ENCODE assay signal across 17 cellular contexts in genomic region chr9:15592317-15592716, GRCh38. TPM values are rescaled to one million over a fixed set of nuclear protein-coding genes. Genes with fewer than 3 reads are reported as not detected.
DNase-seq lines count a peak whose midpoint lies in the region; ATAC-seq and TF ChIP-seq lines count a peak whose summit lies in the region.
"Had no signal": no experiment of that assay in that cellular context is flagged by ENCODE, and none has a peak within 500 bp of the region (broad histone marks: within the 10 kb centered on the region; RNA-seq: fewer than 3 reads in every experiment).

No MANE protein-coding gene starts in this region.

- no peaks in the 10 kb centered on the region for H4K20me1 ChIP-seq in PC-9 (ENCODE audit: insufficient read depth)
- H4K20me1 ChIP-seq: BLaER1 treated with 17β-estradiol and CSF1 and Interleukin-3, amounts not matched to agents 10 nM and 100 nM had no signal

- H3K27me3 Mint-ChIP-seq in neural crest cell (ENCODE audit: low read depth), result no peaks in the 10 kb centered on the region
- H3K27me3 Mint-ChIP-seq: B cell had no signal

- BruUV-seq in PC-9 (replicated peaks; lab: Mats Ljungman, UMichigan), result no TSS peak

- DNase-seq in NCI-H2171 treated with DMSO at 0.1 percent for 48 hours (lab: John Stamatoyannopoulos, UW) (peak; percentile 23), NCI-H2171 (lab: John Stamatoyannopoulos, UW) (no peak), SK-N-MC (ENCODE audit: low read depth, low spot score) (no peak), neural crest cell (ENCODE audit: low read depth, low spot score) (no peak), HuH-7 (ENCODE audit: low spot score) (no peak), PC-9 (no peak)
- DNase-seq: 8988T; Calu3; CD8-positive, alpha-beta T cell; DMS79 treated with DMSO at 0.1 percent for 48 hours; GF-D8; GM23248; HFFc6 had no signal

- peak overlapping the region; percentile 97 for H3K27ac Mint-ChIP-seq in neural crest cell (ENCODE audit: unreplicated experiment)
- H3K27ac Mint-ChIP-seq: B cell; CD8-positive, alpha-beta T cell; HFFc6 had no signal

- peaks cover 10% of the 10 kb centered on the region for H3K4me1 Mint-ChIP-seq in neural crest cell
- H3K4me1 Mint-ChIP-seq: B cell had no signal

- no peaks in the 10 kb centered on the region for H3K79me2 ChIP-seq in PC-9 (ENCODE audit: low read depth)

- no peaks in the 10 kb centered on the region for H3F3A ChIP-seq in PC-9 (ENCODE audit: insufficient read depth, low read depth)

- H2AFZ ChIP-seq in PC-9, result no peak overlapping the region
- H2AFZ ChIP-seq: GM23248 had no signal

- intact Hi-C loops in PC-9 (cut with micrococcal nuclease; ENCODE audit: unreplicated experiment), result no loop called here

- TF ChIP-seq CTCF in neural crest cell (conservative IDR thresholded peaks at IDR 0.05) (no peak), PC-9 (conservative IDR thresholded peaks at IDR 0.05) (no peak)

- ATAC-seq in GM18868 (IDR thresholded peaks at IDR 0.05; ENCODE audit: unreplicated experiment), result peak; percentile 53
- ATAC-seq: CD8-positive, alpha-beta T cell; HCT116 had no signal

- no peaks in the 10 kb centered on the region for H3K4me1 ChIP-seq in PC-9 (replicated peaks; ENCODE audit: insufficient read depth)

- peaks cover 6% of the 10 kb centered on the region for H3K36me3 Mint-ChIP-seq in neural crest cell (ENCODE audit: low read depth)

- CTCF ChIA-PET in PC-9 (lab: Charles Lee), result no interaction called here

- no peak overlapping the region for H3K4me2 ChIP-seq in PC-9

- no peak overlapping the region for H3K9ac ChIP-seq in SK-N-MC (ENCODE audit: insufficient read length)
- H3K9ac ChIP-seq: BLaER1 treated with 17β-estradiol and CSF1 and Interleukin-3, amounts not matched to agents 10 nM and 100 nM; GM23248 had no signal

- POLR2A ChIA-PET in PC-9 (lab: Charles Lee; ENCODE audit: unreplicated experiment), result no interaction called here

- H3K9me3 Mint-ChIP-seq in neural crest cell, result no peaks in the 10 kb centered on the region

- H3K36me3 ChIP-seq in SK-N-MC (ENCODE audit: insufficient read depth, low read length) (no peaks in the 10 kb centered on the region), PC-9 (ENCODE audit: low read depth) (no peaks in the 10 kb centered on the region)
- H3K36me3 ChIP-seq: BLaER1 treated with 17β-estradiol and CSF1 and Interleukin-3, amounts not matched to agents 10 nM and 100 nM had no signal

- no peaks in the 10 kb centered on the region for H3K27me3 ChIP-seq in PC-9 (ENCODE audit: insufficient read depth, low read depth)
- H3K27me3 ChIP-seq: BLaER1 treated with 17β-estradiol and CSF1 and Interleukin-3, amounts not matched to agents 10 nM and 100 nM had no signal

- H3K4me3 Mint-ChIP-seq in neural crest cell, result no peak overlapping the region
- H3K4me3 Mint-ChIP-seq: B cell; CD8-positive, alpha-beta T cell; HFFc6 had no signal

- no peaks in the 10 kb centered on the region for H3K9me3 ChIP-seq in SK-N-MC (ENCODE audit: low read depth, low read length)
- no peaks in the 10 kb centered on the region for H3K9me3 ChIP-seq in PC-9 (ENCODE audit: insufficient read depth, low read depth)

- H3K4me3 ChIP-seq in SK-N-MC (no peak overlapping the region), PC-9 (no peak overlapping the region)
- H3K4me3 ChIP-seq: BLaER1 treated with 17β-estradiol and CSF1 and Interleukin-3, amounts not matched to agents 10 nM and 100 nM; GM23248 had no signal

- H3K9me2 ChIP-seq in PC-9 (ENCODE audit: insufficient read depth), result no peaks in the 10 kb centered on the region

- H3K27ac ChIP-seq in SK-N-MC (0 out of 2 replicates have a peak overlapping the region, but pooled peaks have one; percentile 16), PC-9 (no peak overlapping the region)
- H3K27ac ChIP-seq: BLaER1 treated with 17β-estradiol and CSF1 and Interleukin-3, amounts not matched to agents 10 nM and 100 nM; GM23248 had no signal

RNA-seq across cellular contexts. Expression of gene CCDC171, which starts 39.5 kb away (rescaled TPM):
- total RNA-seq in neural crest cell, result 6.1 and 7.2 TPM in 2 replicates
- total RNA-seq in PC-9 (2021), result 2.4 and 2.5 TPM in 2 replicates
